In genomic region chr2:38465789-38466127, GRCh38 we compare ENCODE assay signal across 1 cellular context.
TF ChIP-seq lines count a peak whose summit lies in the region.

No MANE protein-coding gene starts in this region.

TF ChIP-seq in GM23338, 12 proteins besides CTCF, POLR2A, EP300 and RAD21 (continued from another document):
- TF ChIP-seq ZNF462 (CRISPR knock-in tag; IDR thresholded peaks at IDR 0.05) (no peak), ZNF114 (CRISPR knock-in tag; IDR thresholded peaks at IDR 0.05) (no peak), STAT1 (IDR thresholded peaks at IDR 0.05; ENCODE audit: unreplicated experiment) (no peak)
TF ChIP-seq in GM23338: peak in this region for 0.
